ENCODE assay signal across 16 cellular contexts in genomic region chr17:40089085-40089895, GRCh38. TPM values are rescaled to one million over a fixed set of nuclear protein-coding genes. Genes with fewer than 3 reads are reported as not detected.
DNase-seq lines count a peak whose midpoint lies in the region; ATAC-seq and TF ChIP-seq lines count a peak whose summit lies in the region.
"Had no signal": no experiment of that assay in that cellular context is flagged by ENCODE, and none has a peak within 500 bp of the region (broad histone marks: within the 10 kb centered on the region; RNA-seq: fewer than 3 reads in every experiment).

No MANE protein-coding gene starts in this region.

- H3K27me3 ChIP-seq in BLaER1 (no peaks in the 10 kb centered on the region), esophagus muscularis mucosa (no peaks in the 10 kb centered on the region), sigmoid colon (no peaks in the 10 kb centered on the region), spleen (replicated peaks in 1 of 7) (no peaks in the 10 kb centered on the region)
- H3K27me3 ChIP-seq: foreskin keratinocyte had no signal

- intact Hi-C loops in esophagus muscularis mucosa (cut with DNase I) (loop anchor here (5.0 kb wide), 1 partner anchor 67 kb away; no protein-coding TSS in a partner anchor), sigmoid colon (cut with DNase I) (no loop called here), spleen (cut with DNase I; ENCODE audit: low total_unique reads) (no loop called here)

- WGBS in esophagus muscularis mucosa: 77% methylated on average over 24 of the region's 26 CpGs
- WGBS in sigmoid colon, 2 donors: 86 to 91% methylated on average over 26 of the region's 26 CpGs
- 82 to 93% (median 85%) methylated on average over 26 of the region's 26 CpGs for WGBS in spleen, 5 donors

- peaks cover 21% of the 10 kb centered on the region for H3K4me1 Mint-ChIP-seq in HFFc6 (ENCODE audit: low read depth)

- 0 out of 2 replicates have a peak overlapping the region, but pooled peaks have one; percentile 4 for H3K27ac Mint-ChIP-seq in HFFc6

- no peak overlapping the region for H3K4me3 Mint-ChIP-seq in HFFc6
- H3K4me3 Mint-ChIP-seq: memory B cell had no signal

- peak overlapping the region; percentile 69 for H3K9ac ChIP-seq in BLaER1
- H3K9ac ChIP-seq: SK-N-SH had no signal

- TF ChIP-seq CTCF in HFFc6 (IDR thresholded peaks at IDR 0.05) (no peak), esophagus muscularis mucosa (IDR thresholded peaks at IDR 0.05) (no peak), sigmoid colon (IDR thresholded peaks at IDR 0.05) (no peak), spleen (IDR thresholded peaks at IDR 0.05 in 8 of 11, conservative IDR thresholded peaks at IDR 0.05 in 3 of 11) (no peak)

- H3K27ac ChIP-seq in BLaER1 (peak overlapping the region; percentile 78), esophagus muscularis mucosa (replicated peaks in 1 of 4) (peak overlapping the region; percentile 88 to 99 (median 94)), sigmoid colon (peak overlapping the region; percentile 97 to 100 (median 98)), spleen (peak overlapping the region in 4 of 8 donors; percentile 33 to 55 (median 42))
- H3K27ac ChIP-seq: foreskin keratinocyte had no signal

- H3K4me3 ChIP-seq in BLaER1: no peak overlapping the region
- no peak overlapping the region for H3K4me3 ChIP-seq in esophagus muscularis mucosa
- H3K4me3 ChIP-seq in sigmoid colon: no peak overlapping the region
- H3K4me3 ChIP-seq in spleen: no peak overlapping the region

- no peaks in the 10 kb centered on the region for H4K20me1 ChIP-seq in BLaER1

- TF ChIP-seq POLR2A in esophagus muscularis mucosa (IDR thresholded peaks at IDR 0.05; ENCODE audit: low read depth): no peak
- TF ChIP-seq POLR2A in sigmoid colon (IDR thresholded peaks at IDR 0.05): no peak
- no peak for TF ChIP-seq POLR2A in spleen (IDR thresholded peaks at IDR 0.05)

- H3K27me3 Mint-ChIP-seq in HFFc6 (ENCODE audit: insufficient read depth): peaks cover 1% of the 10 kb centered on the region; the same call in 1 of the 2 replicates
- H3K27me3 Mint-ChIP-seq: memory B cell had no signal

- H3K4me1 ChIP-seq in BLaER1: peaks cover 55% of the 10 kb centered on the region
- H3K4me1 ChIP-seq in esophagus muscularis mucosa: peaks cover 49 to 68% (median 67%) of the 10 kb centered on the region in 4 donors
- H3K4me1 ChIP-seq in sigmoid colon: peaks cover 0 to 72% (median 66%) of the 10 kb centered on the region in 4 donors
- peaks cover 0 to 46% (median 14%) of the 10 kb centered on the region in 6 donors for H3K4me1 ChIP-seq in spleen
- H3K4me1 ChIP-seq: foreskin keratinocyte had no signal

- ATAC-seq in GM21737 (IDR thresholded peaks at IDR 0.05; ENCODE audit: unreplicated experiment) (no peak), GM19463 (IDR thresholded peaks at IDR 0.05; ENCODE audit: unreplicated experiment) (no peak)
- ATAC-seq: foreskin keratinocyte had no signal

- H3K9me3 Mint-ChIP-seq in HFFc6: no peaks in the 10 kb centered on the region
- H3K9me3 Mint-ChIP-seq: memory B cell had no signal

- peak overlapping the region; percentile 99 for H3K4me2 ChIP-seq in BLaER1
- H3K4me2 ChIP-seq: SK-N-SH had no signal

- DNase-seq in HFFc6 (no peak), esophagus muscularis mucosa (ENCODE audit: extremely low spot score) (no peak), sigmoid colon (no peak), HT-29 (ENCODE audit: low spot score) (no peak), spleen (no peak)
- DNase-seq: activated effector memory CD4-positive, alpha-beta T cell treated with Interleukin-2 at 50 U/mL for 16 hours; effector memory CD4-positive, alpha-beta T cell; foreskin keratinocyte; Karpas-422; NCI-H1417 treated with DMSO at 0.1 percent for 48 hours; NCI-H345; SK-N-SH had no signal

- H3K9me3 ChIP-seq in BLaER1 (no peaks in the 10 kb centered on the region), esophagus muscularis mucosa (no peaks in the 10 kb centered on the region), sigmoid colon (no peaks in the 10 kb centered on the region), spleen (no peaks in the 10 kb centered on the region)
- H3K9me3 ChIP-seq: SK-N-SH had no signal

- H3K36me3 Mint-ChIP-seq in HFFc6 (ENCODE audit: low read depth): peaks cover 18% of the 10 kb centered on the region; the same call in 1 of the 2 replicates

- no peak for TF ChIP-seq EP300 in esophagus muscularis mucosa (IDR thresholded peaks at IDR 0.05)
- TF ChIP-seq EP300 in sigmoid colon (IDR thresholded peaks at IDR 0.05): no peak

- peaks cover 67% of the 10 kb centered on the region for H3K36me3 ChIP-seq in BLaER1
- H3K36me3 ChIP-seq in esophagus muscularis mucosa: peaks cover 50 to 95% (median 88%) of the 10 kb centered on the region in 4 donors
- H3K36me3 ChIP-seq in sigmoid colon: peaks cover 40 to 78% (median 62%) of the 10 kb centered on the region in 4 donors
- H3K36me3 ChIP-seq in spleen: peaks cover 0 to 100% (median 60%) of the 10 kb centered on the region in 6 donors

RNA-seq across cellular contexts. Expression of gene NR1D1, which starts 11.1 kb away (rescaled TPM):
- 10 to 100 TPM; 11.2 to 15.8 (median 15.1) TPM for total RNA-seq in HFFc6 (2021; fragmentation: NEBNext Ultra II Directional; extraction: Animal tissue kit (Norgen Biotek cat#: 25700))
- 10 to 100 TPM in 3 of 4 donors, 1 to 10 TPM in 1; 6.1 to 24.2 (median 14.5) TPM for total RNA-seq in esophagus muscularis mucosa
- 10 to 100 TPM in 3 of 4 donors, 1 to 10 TPM in 1; 4.1 to 12.8 (median 11.9) TPM for total RNA-seq in sigmoid colon
- 10 to 100 TPM in 1 of 3 donors, 1 to 10 TPM in 2; 4.4 to 11.4 (median 8.1) TPM for polyA plus RNA-seq in sigmoid colon
- total RNA-seq in HT-29 (2014; rRNA removed; shearing (Covaris generic)): 22.6 and 25.7 TPM in 2 replicates
- 10 to 100 TPM in 4 of 7 donors, 1 to 10 TPM in 3; 5.5 to 15.8 (median 10.2) TPM for total RNA-seq in spleen
- 1 to 10 TPM; 3.3 to 6.4 (median 5.2) TPM for polyA plus RNA-seq in spleen

RNA-seq across cellular contexts. Expression of gene THRA, which starts 26.5 kb away (rescaled TPM):
- 10 to 100 TPM; 29.3 to 33.7 (median 30.7) TPM for total RNA-seq in HFFc6 (2021; fragmentation: NEBNext Ultra II Directional; extraction: Animal tissue kit (Norgen Biotek cat#: 25700))
- total RNA-seq in esophagus muscularis mucosa: 100 to 1,000 TPM in 2 of 4 donors, 10 to 100 TPM in 2; 69.7 to 112 (median 85.2) TPM
- total RNA-seq in sigmoid colon: 10 to 100 TPM; 78.8 to 86.1 (median 83.8) TPM
- 10 to 100 TPM; 25.4 to 35.4 (median 25.8) TPM for polyA plus RNA-seq in sigmoid colon
- total RNA-seq in HT-29 (2014; rRNA removed; shearing (Covaris generic)): 31.1 and 33.2 TPM in 2 replicates
- 10 to 100 TPM; 14.6 to 36.1 (median 19.7) TPM for total RNA-seq in spleen
- polyA plus RNA-seq in spleen: 10 to 100 TPM in 1 of 3 donors, 1 to 10 TPM in 2; 3.9 to 12.9 (median 4.7) TPM

RNA-seq across cellular contexts. Expression of gene MSL1, which starts 32.5 kb away (rescaled TPM):
- 10 to 100 TPM; 61.2 to 67.8 (median 65.5) TPM for total RNA-seq in HFFc6 (2021; fragmentation: NEBNext Ultra II Directional; extraction: Animal tissue kit (Norgen Biotek cat#: 25700))
- total RNA-seq in esophagus muscularis mucosa (10 to 100 TPM; 64.1 to 86.8 (median 72.2) TPM), sigmoid colon (10 to 100 TPM; 52.3 to 92.2 (median 58.0) TPM), spleen (100 to 1,000 TPM; 101 to 154 (median 127) TPM)
- polyA plus RNA-seq in sigmoid colon (10 to 100 TPM; 29.4 to 63.5 (median 34.0) TPM), spleen (10 to 100 TPM; 52.6 to 85.0 (median 73.3) TPM)
- 44.1 and 47.1 TPM in 2 replicates for total RNA-seq in HT-29 (2014; rRNA removed; shearing (Covaris generic))

RNA-seq across cellular contexts. Expression of gene MED24, which starts 35.1 kb away (rescaled TPM):
- total RNA-seq in HFFc6 (2021; fragmentation: NEBNext Ultra II Directional; extraction: Animal tissue kit (Norgen Biotek cat#: 25700)): 10 to 100 TPM; 60.9 to 72.8 (median 65.3) TPM
- total RNA-seq in esophagus muscularis mucosa (10 to 100 TPM; 33.6 to 43.6 (median 37.4) TPM), sigmoid colon (10 to 100 TPM; 27.3 to 64.8 (median 31.7) TPM), spleen (100 to 1,000 TPM in 1 of 7 donors, 10 to 100 TPM in 6; 71.7 to 102 (median 79.1) TPM)
- polyA plus RNA-seq in sigmoid colon (10 to 100 TPM; 19.2 to 83.0 (median 29.1) TPM), spleen (10 to 100 TPM; 29.2 to 54.4 (median 42.7) TPM)
- 56.3 and 56.6 TPM in 2 replicates for total RNA-seq in HT-29 (2014; rRNA removed; shearing (Covaris generic))

RNA-seq across cellular contexts. Expression of gene CASC3, which starts 51.0 kb away (rescaled TPM):
- total RNA-seq in HFFc6 (2021; fragmentation: NEBNext Ultra II Directional; extraction: Animal tissue kit (Norgen Biotek cat#: 25700)): 10 to 100 TPM; 49.5 to 67.7 (median 62.0) TPM
- total RNA-seq in esophagus muscularis mucosa: 100 to 1,000 TPM in 2 of 4 donors, 10 to 100 TPM in 2; 77.2 to 103 (median 95.5) TPM
- 10 to 100 TPM; 60.2 to 94.4 (median 70.7) TPM for total RNA-seq in sigmoid colon
- 10 to 100 TPM; 22.4 to 42.3 (median 24.0) TPM for polyA plus RNA-seq in sigmoid colon
- 22.9 and 33.3 TPM in 2 replicates for total RNA-seq in HT-29 (2014; rRNA removed; shearing (Covaris generic))
- 100 to 1,000 TPM in 1 of 7 donors, 10 to 100 TPM in 6; 67.0 to 105 (median 78.5) TPM for total RNA-seq in spleen
- 10 to 100 TPM; 20.2 to 38.9 (median 35.0) TPM for polyA plus RNA-seq in spleen
